Comparison of ENCODE assay signal across 19 cellular contexts in the genomic region with DNA sequence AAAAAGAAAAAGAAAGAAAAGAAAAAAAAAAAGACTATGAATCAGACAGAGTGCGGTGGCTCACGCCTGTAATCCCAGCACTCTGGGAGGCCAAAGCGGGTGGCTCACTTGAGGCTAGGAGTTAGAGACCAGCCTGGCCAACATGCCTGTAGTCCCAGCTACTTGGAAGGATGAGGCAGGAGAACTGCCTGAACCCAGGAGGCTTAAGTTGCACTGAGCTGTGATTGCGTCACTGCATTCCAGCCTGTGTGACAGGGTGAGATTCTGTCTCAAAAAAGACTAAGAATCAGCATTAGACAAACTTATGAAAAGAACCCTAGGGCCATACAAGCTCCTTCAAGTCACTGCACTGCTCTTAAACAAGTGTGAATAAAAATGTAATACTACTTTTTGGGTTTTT. TPM values are rescaled to one million over a fixed set of nuclear protein-coding genes. Genes with fewer than 3 reads are reported as not detected.
DNase-seq lines count a peak whose midpoint lies in the region; ATAC-seq, FAIRE-seq and TF ChIP-seq lines count a peak whose summit lies in the region.
"Had no signal": no experiment of that assay in that cellular context is flagged by ENCODE, and none has a peak within 500 bp of the region (broad histone marks: within the 10 kb centered on the region; RNA-seq: fewer than 3 reads in every experiment).

No MANE protein-coding gene starts in this region.

- POLR2A ChIA-PET in PC-3 (lab: Charles Lee; ENCODE audit: unreplicated experiment) = no interaction called here

- CTCF ChIA-PET in PC-3 (lab: Charles Lee) = interaction anchor here (0.6 kb wide), 2 partner anchors 69 to 238 kb away, joined by 4 read pairs; a partner anchor contains a TSS

- no peaks in the 10 kb centered on the region for H3K79me2 ChIP-seq in PC-3 (ENCODE audit: low read length)
- H3K79me2 ChIP-seq in osteoblast (ENCODE audit: insufficient read depth, low read length) = peaks cover 4% of the 10 kb centered on the region
- H3K79me2 ChIP-seq: hepatocyte had no signal

- H3K9ac ChIP-seq in PC-3 (ENCODE audit: low read length) = no peak overlapping the region

- BruUV-seq in PC-3 (replicated peaks; lab: Mats Ljungman, UMichigan) = no TSS peak

- H3K27me3 ChIP-seq in PC-3 (ENCODE audit: low read length) (no peaks in the 10 kb centered on the region), osteoblast (ENCODE audit: insufficient read depth, low read length) (no peaks in the 10 kb centered on the region)
- H3K27me3 ChIP-seq: hepatocyte, tibial nerve had no signal

- H3K36me3 ChIP-seq in PC-3 (ENCODE audit: low read depth, low read length) (peaks cover 48% of the 10 kb centered on the region), osteoblast (ENCODE audit: insufficient read depth, low read length) (peaks cover 60% of the 10 kb centered on the region)

- no peak for ATAC-seq in PC-3
- no peak for ATAC-seq in GM18873 (IDR thresholded peaks at IDR 0.05; ENCODE audit: low FRiP score, unreplicated experiment)
- no peak for ATAC-seq in GM21360 (IDR thresholded peaks at IDR 0.05; ENCODE audit: unreplicated experiment)

- H2AFZ ChIP-seq in PC-3 (ENCODE audit: low read length) = no peak overlapping the region
- H2AFZ ChIP-seq in osteoblast (ENCODE audit: low read length) = no peak overlapping the region
- H2AFZ ChIP-seq: hepatocyte had no signal

- TF ChIP-seq CTCF in PC-3 (conservative IDR thresholded peaks at IDR 0.05; ENCODE audit: low read depth, low read length) = no peak
- TF ChIP-seq CTCF in epithelial cell of esophagus (IDR thresholded peaks at IDR 0.05; ENCODE audit: insufficient read depth, low read depth, low read length, missing control alignments) = no peak
- TF ChIP-seq CTCF in osteoblast (IDR thresholded peaks at IDR 0.05; ENCODE audit: extremely low read depth, low read depth, low read length) = no peak

- H3K4me1 ChIP-seq in PC-3 (ENCODE audit: insufficient read depth, low read length) (no peaks in the 10 kb centered on the region), osteoblast (ENCODE audit: insufficient read depth, low read length) (peaks cover 5% of the 10 kb centered on the region)
- H3K4me1 ChIP-seq: tibial nerve had no signal

- no peak overlapping the region for H3K27ac ChIP-seq in PC-3 (ENCODE audit: low read length)
- H3K27ac ChIP-seq in osteoblast (ENCODE audit: low read depth, low read length) = peak overlapping the region; percentile 8
- H3K27ac ChIP-seq: hepatocyte, tibial nerve had no signal

- H3K9me2 ChIP-seq in PC-3 (replicated peaks; ENCODE audit: low read length) = no peaks in the 10 kb centered on the region

- no peak for FAIRE-seq in H54 (lab: Jason Lieb, UNC)

- TF ChIP-seq POLR2A in H54 (IDR thresholded peaks at IDR 0.05; ENCODE audit: low read depth, low read length) = no peak

- no peak overlapping the region for H3K4me3 ChIP-seq in PC-3 (ENCODE audit: low read length)
- H3K4me3 ChIP-seq in epithelial cell of esophagus (ENCODE audit: low read length) = no peak overlapping the region
- no peak overlapping the region for H3K4me3 ChIP-seq in osteoblast (ENCODE audit: insufficient read depth, low read length)
- H3K4me3 ChIP-seq: hepatocyte, tibial nerve had no signal

- no peaks in the 10 kb centered on the region for H4K20me1 ChIP-seq in PC-3 (ENCODE audit: low read length)
- H4K20me1 ChIP-seq in osteoblast (ENCODE audit: insufficient read depth, low read length) = peaks cover 5% of the 10 kb centered on the region

- H3K4me2 ChIP-seq in PC-3 (ENCODE audit: low read length) (no peak overlapping the region), osteoblast (ENCODE audit: insufficient read depth, low read length) (no peak overlapping the region)
- H3K4me2 ChIP-seq: hepatocyte had no signal

- H3K9me3 ChIP-seq in PC-3 (ENCODE audit: low read length) (no peaks in the 10 kb centered on the region), osteoblast (ENCODE audit: low read depth, low read length) (no peaks in the 10 kb centered on the region)
- H3K9me3 ChIP-seq: tibial nerve had no signal

- intact Hi-C loops in PC-3 (cut with micrococcal nuclease) = no loop called here

- DNase-seq in EL (peak; percentile 84), PC-3 (peak; percentile 41), epithelial cell of esophagus (ENCODE audit: low read depth) (peak; percentile 91), osteoblast (ENCODE audit: insufficient read length, low spot score, missing footprints) (no peak), H54 (ENCODE audit: insufficient read length, low spot score) (no peak), AG08396 (ENCODE audit: low spot score) (no peak)
- DNase-seq: activated CD4-positive, CD25-positive, alpha-beta regulatory T cell treated with anti-CD3 and anti-CD28 coated beads, Interleukin-2, amount 50 U/mL, for 72 hours; activated naive CD4-positive, alpha-beta T cell treated with anti-CD3 and anti-CD28 coated beads, Interleukin-2, amount 50 U/mL, for 16 hours; CD4-positive, alpha-beta T cell; cerebellar nuclear complex; GDM1; H7; NCI-H1436; NCI-H510A; stimulated activated CD4-positive, alpha-beta T cell treated with anti-CD3 and anti-CD28 coated beads, Interleukin-4, amount 100 ng/mL, for 24 hours had no signal

- no peaks in the 10 kb centered on the region for H3F3A ChIP-seq in PC-3 (ENCODE audit: low read length, unreplicated experiment)

RNA-seq across cellular contexts. Expression of a gene that starts 16.9 kb away (rescaled TPM):
- 734 and 818 TPM in 2 replicates for total RNA-seq in PC-3 (2014; rRNA removed)
- 362 and 375 TPM in 2 replicates for total RNA-seq in osteoblast

RNA-seq across cellular contexts. Expression of a gene that starts 43.1 kb away (rescaled TPM):
- total RNA-seq in PC-3 (2014; rRNA removed) (30.5 and 77.9 TPM in 2 replicates), osteoblast (26.8 and 56.9 TPM in 2 replicates)

RNA-seq across cellular contexts. Expression of a gene that starts 43.7 kb away (rescaled TPM):
- total RNA-seq in PC-3 (2014; rRNA removed) = 29.8 and 73.5 TPM in 2 replicates
- 28.3 and 42.0 TPM in 2 replicates for total RNA-seq in osteoblast
- total RNA-seq: CD4-positive, alpha-beta T cell had no signal

Comparison
In these comparisons a context has a peak if more than half of its experiments do, and no peak if none do; other contexts are left out.
1. DNase-seq: peak in EL (single experiment), PC-3 (single experiment) and epithelial cell of esophagus (single experiment); none in osteoblast (single experiment), H54 (single experiment) and AG08396 (single experiment).